In the genomic region with DNA sequence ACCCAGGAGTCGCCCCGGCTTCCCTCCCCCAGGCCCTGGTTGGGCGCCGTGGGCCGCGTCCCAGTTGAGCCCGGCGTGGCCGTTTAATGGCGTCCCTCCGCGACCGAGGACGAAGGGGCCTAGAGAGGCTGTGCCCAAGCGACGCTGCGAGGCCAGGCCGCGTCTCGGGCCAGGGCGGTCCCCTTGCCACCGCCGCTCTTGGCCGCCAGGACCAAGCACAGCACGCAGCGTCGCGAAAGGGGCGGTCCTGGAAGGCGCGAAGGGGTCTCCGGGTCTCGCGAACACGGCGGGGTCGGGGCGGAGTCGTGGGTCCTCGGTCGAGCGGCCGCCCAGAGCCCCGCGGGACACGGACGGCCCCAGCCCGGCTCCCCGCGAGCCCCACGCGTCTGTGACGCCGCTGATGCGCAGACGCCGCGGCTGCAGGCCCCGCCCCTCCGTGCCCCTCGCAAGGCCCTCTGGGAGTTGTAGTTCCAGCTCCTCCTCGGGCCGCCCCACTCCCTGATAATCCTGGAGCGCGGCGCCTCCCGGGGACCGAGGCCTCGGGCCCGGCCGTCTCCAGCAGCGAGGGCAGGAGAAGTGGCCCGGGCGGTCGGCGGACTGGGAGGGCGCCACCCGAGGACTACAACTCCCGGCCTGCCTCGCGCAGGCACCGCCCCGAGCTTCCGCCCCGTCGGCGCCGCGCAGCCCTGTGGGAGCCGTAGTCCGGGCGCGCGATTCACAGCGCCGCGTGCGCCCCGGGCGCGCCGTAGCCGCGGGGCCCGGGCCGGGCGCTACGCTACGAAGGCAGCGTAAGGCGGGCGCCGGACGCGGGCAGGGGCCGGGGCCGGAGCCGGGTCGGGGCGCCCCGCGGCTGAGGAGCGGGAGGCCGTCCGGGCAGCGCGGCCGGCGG, we compare ENCODE assay signal across 8 cellular contexts. TPM values are rescaled to one million over a fixed set of nuclear protein-coding genes. Genes with fewer than 3 reads are reported as not detected.
DNase-seq lines count a peak whose midpoint lies in the region; ATAC-seq, FAIRE-seq and TF ChIP-seq lines count a peak whose summit lies in the region.

A gene (plus strand): TSS at position 698 of the 889 bp plus-strand sequence. CDS start 19,127 bp downstream, outside the sequence.

- no peak for FAIRE-seq in RCC 7860 (lab: Jason Lieb, UNC)

- in situ Hi-C loops in KBM-7 (cut with MboI; ENCODE audit: low pct_unique_long_range_greater_than_20kb, low sequenced_read_pairs), result no loop called here

- H3K9me3 ChIP-seq in esophagus squamous epithelium, result no peaks in the 10 kb centered on the region

- H3K9me3 Mint-ChIP-seq in activated T-cell treated with anti-CD3 and anti-CD28 coated beads, Interleukin-2, amount 50 U/mL, for 72 hours, result no peaks in the 10 kb centered on the region
- H3K9me3 Mint-ChIP-seq in naive B cell, result no peaks in the 10 kb centered on the region
- H3K9me3 Mint-ChIP-seq in stimulated activated memory B cell treated with anti-CD40 and anti-IgM and Interleukin-4, amounts not matched to agents 10 μg/mL and 1 μg/mL and 100 μg/mL, for 72 hours, result no peaks in the 10 kb centered on the region

- H3K27me3 Mint-ChIP-seq in activated T-cell treated with anti-CD3 and anti-CD28 coated beads, Interleukin-2, amount 50 U/mL, for 72 hours (ENCODE audit: low read depth), result no peaks in the 10 kb centered on the region
- H3K27me3 Mint-ChIP-seq in naive B cell, result no peaks in the 10 kb centered on the region
- H3K27me3 Mint-ChIP-seq in stimulated activated memory B cell treated with anti-CD40 and anti-IgM and Interleukin-4, amounts not matched to agents 10 μg/mL and 1 μg/mL and 100 μg/mL, for 72 hours, result no peaks in the 10 kb centered on the region

- intact Hi-C loops in esophagus squamous epithelium (cut with DNase I), result no loop called here

- peak within 1 kb of the TSS; percentile 97 to 99 (median 98) for H3K27ac ChIP-seq in esophagus squamous epithelium

- H3K27me3 ChIP-seq in esophagus squamous epithelium, result no peaks in the 10 kb centered on the region

- peaks cover 2 to 3% of the 10 kb centered on the region in 2 donors for H3K36me3 Mint-ChIP-seq in activated T-cell treated with anti-CD3 and anti-CD28 coated beads, Interleukin-2, amount 50 U/mL, for 72 hours (ENCODE audit: insufficient read depth in 2 of 2)
- H3K36me3 Mint-ChIP-seq in naive B cell, result no peaks in the 10 kb centered on the region
- H3K36me3 Mint-ChIP-seq in stimulated activated memory B cell treated with anti-CD40 and anti-IgM and Interleukin-4, amounts not matched to agents 10 μg/mL and 1 μg/mL and 100 μg/mL, for 72 hours, result peaks cover 5% of the 10 kb centered on the region

- H3K36me3 ChIP-seq in esophagus squamous epithelium, result peaks cover 0 to 14% (median 0%) of the 10 kb centered on the region in 3 donors

- peak within 1 kb of the TSS; percentile 58 to 90 (median 78) for H3K4me3 ChIP-seq in esophagus squamous epithelium

- peaks cover 57% of the 10 kb centered on the region for H3K4me1 Mint-ChIP-seq in activated T-cell treated with anti-CD3 and anti-CD28 coated beads, Interleukin-2, amount 50 U/mL, for 72 hours (ENCODE audit: low read depth)
- H3K4me1 Mint-ChIP-seq in naive B cell, result peaks cover 13 to 35% (median 29%) of the 10 kb centered on the region in 3 donors
- H3K4me1 Mint-ChIP-seq in stimulated activated memory B cell treated with anti-CD40 and anti-IgM and Interleukin-4, amounts not matched to agents 10 μg/mL and 1 μg/mL and 100 μg/mL, for 72 hours, result peaks cover 61% of the 10 kb centered on the region

- peak within 1 kb of the TSS; percentile 94 for H3K27ac Mint-ChIP-seq in activated T-cell treated with anti-CD3 and anti-CD28 coated beads, Interleukin-2, amount 50 U/mL, for 72 hours
- H3K27ac Mint-ChIP-seq in naive B cell, result peak within 1 kb of the TSS in 5 of 6 donors; percentile 41 to 89 (median 64)
- peak within 1 kb of the TSS; percentile 95 for H3K27ac Mint-ChIP-seq in stimulated activated memory B cell treated with anti-CD40 and anti-IgM and Interleukin-4, amounts not matched to agents 10 μg/mL and 1 μg/mL and 100 μg/mL, for 72 hours

- peak within 1 kb of the TSS; percentile 92 to 96 for H3K4me3 Mint-ChIP-seq in activated T-cell treated with anti-CD3 and anti-CD28 coated beads, Interleukin-2, amount 50 U/mL, for 72 hours
- peak within 1 kb of the TSS; percentile 79 to 94 (median 88) for H3K4me3 Mint-ChIP-seq in naive B cell
- H3K4me3 Mint-ChIP-seq in stimulated activated memory B cell treated with anti-CD40 and anti-IgM and Interleukin-4, amounts not matched to agents 10 μg/mL and 1 μg/mL and 100 μg/mL, for 72 hours, result peak within 1 kb of the TSS; percentile 88

- ATAC-seq in GM21717 (IDR thresholded peaks at IDR 0.05; ENCODE audit: unreplicated experiment), result peak; percentile 52
- peak; percentile 75 to 77 for ATAC-seq in activated T-cell treated with anti-CD3 and anti-CD28 coated beads, Interleukin-2, amount 50 U/mL, for 72 hours (replicated peaks in 1 of 2)
- ATAC-seq in naive B cell (ENCODE audit: low read depth in 2 of 2), result peak; percentile 84 to 86
- ATAC-seq in stimulated activated memory B cell treated with anti-CD40 and anti-IgM and Interleukin-4, amounts not matched to agents 10 μg/mL and 1 μg/mL and 100 μg/mL, for 72 hours, result peak; percentile 90

- peak in 5 of 6 experiments; percentile 3 to 63 (median 44) for TF ChIP-seq CTCF in esophagus squamous epithelium (IDR thresholded peaks at IDR 0.05)

- WGBS in esophagus squamous epithelium, 2 donors, result no CpG with 5 or more reads among the region's 129 CpGs

- peaks cover 36 to 79% (median 39%) of the 10 kb centered on the region in 3 donors for H3K4me1 ChIP-seq in esophagus squamous epithelium

- TF ChIP-seq POLR2A in esophagus squamous epithelium (IDR thresholded peaks at IDR 0.05), result peak in 2 of 4 donors; percentile 82 to 89

- DNase-seq in DMS153 treated with DMSO at 0.1 percent for 48 hours (lab: John Stamatoyannopoulos, UW; ENCODE audit: unreplicated experiment), result peak; percentile 64
- DNase-seq in KBM-7, result peak; percentile 88
- peak; percentile 72 for DNase-seq in RCC 7860 (ENCODE audit: low spot score)
- peak; percentile 89 to 92 for DNase-seq in activated T-cell treated with anti-CD3 and anti-CD28 coated beads, Interleukin-2, amount 50 U/mL, for 72 hours
- no peak for DNase-seq in esophagus squamous epithelium (lab: John Stamatoyannopoulos, UW)
- DNase-seq in naive B cell, result peak; percentile 90

RNA-seq across cellular contexts. Expression of the gene that starts here (rescaled TPM):
- total RNA-seq in activated T-cell treated with anti-CD3 and anti-CD28 coated beads, Interleukin-2, amount 50 U/mL, for 72 hours, result 10 to 100 TPM; 46.6 to 58.5 TPM
- total RNA-seq in esophagus squamous epithelium, result 10 to 100 TPM; 29.4 to 69.6 (median 52.4) TPM
- 10 to 100 TPM in 1 of 6 donors, 1 to 10 TPM in 5; 4.3 to 11.0 (median 5.0) TPM for polyA plus RNA-seq in naive B cell (ENCODE audit: low read depth in 6 of 6)
